In the genomic region with DNA sequence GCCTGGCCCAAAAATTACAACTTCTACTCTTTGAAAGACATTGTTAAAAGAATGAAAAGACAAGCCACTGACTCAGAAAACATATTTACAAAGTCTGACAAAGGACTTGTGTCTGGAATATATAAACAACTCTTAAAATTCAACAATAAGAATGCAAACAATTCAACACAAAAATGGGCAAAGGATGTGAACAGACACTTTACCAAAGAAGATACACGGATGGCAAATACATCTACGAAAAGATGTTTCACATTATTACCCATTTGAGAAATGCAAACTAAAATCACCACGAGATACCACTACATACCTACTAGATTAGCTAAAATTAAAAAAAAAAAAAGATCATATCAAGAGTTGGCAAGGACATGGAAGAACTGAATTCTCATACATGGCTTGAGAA, we compare ENCODE assay signal across 8 cellular contexts.
"Had no signal": no experiment of that assay in that cellular context is flagged by ENCODE, and none has a peak within 500 bp of the region (broad histone marks: within the 10 kb centered on the region; RNA-seq: fewer than 3 reads in every experiment).

No MANE protein-coding gene starts in this region.

- H3K27ac Mint-ChIP-seq: IgD-negative memory B cell had no signal

- H3K27ac ChIP-seq: HL-60, KMS-11 had no signal

- DNase-seq: IMR-90, KBM-7, KG1 had no signal

- H3K27me3 Mint-ChIP-seq: IgD-negative memory B cell had no signal

- FAIRE-seq: HepG2, HTR-8/SVneo had no signal

- H3K9ac ChIP-seq: KMS-11 had no signal

- H3K4me2 ChIP-seq: KMS-11 had no signal

- H3K4me3 Mint-ChIP-seq: IgD-negative memory B cell had no signal

- ATAC-seq: HepG2 had no signal
